Comparison of ENCODE assay signal across 26 cellular contexts in the genomic region with DNA sequence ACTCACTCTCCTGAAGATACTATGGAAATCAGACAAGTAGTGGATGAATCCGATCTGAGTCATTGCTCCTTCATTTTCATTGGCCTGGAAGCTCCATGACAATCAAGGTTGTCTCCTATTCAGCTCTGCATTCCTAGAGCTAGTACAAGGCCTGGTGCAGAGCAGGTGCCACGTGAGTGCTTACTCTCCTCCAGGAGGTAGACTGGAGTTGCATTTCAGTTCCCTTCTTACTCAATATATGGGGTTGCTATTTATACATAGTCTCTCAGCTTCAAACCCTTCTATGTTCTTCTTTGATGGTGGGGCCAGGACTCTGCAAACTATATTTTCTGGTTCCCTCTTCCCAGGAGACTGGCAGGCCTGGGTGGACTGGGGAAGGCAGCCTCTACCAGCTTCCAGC.
"Had no signal": no experiment of that assay in that cellular context is flagged by ENCODE, and none has a peak within 500 bp of the region (broad histone marks: within the 10 kb centered on the region; RNA-seq: fewer than 3 reads in every experiment).

No MANE protein-coding gene starts in this region.

- FAIRE-seq: colon, endothelial cell of umbilical vein, frontal cortex, islet of Langerhans, keratinocyte had no signal

- H3K9me3 ChIP-seq: esophagus squamous epithelium, heart right ventricle, left lung, lower lobe of right lung had no signal

- H3K4me1 ChIP-seq: esophagus squamous epithelium, heart right ventricle, left lung, lower lobe of right lung had no signal

- H3K4me3 ChIP-seq: coronary artery, dorsolateral prefrontal cortex, esophagus squamous epithelium, heart right ventricle, left lung, lower lobe of right lung had no signal

- H3K36me3 ChIP-seq: esophagus squamous epithelium, heart right ventricle, left lung, lower lobe of right lung had no signal

- DNase-seq: dermis blood vessel endothelial cell; dorsolateral prefrontal cortex; effector CD4-positive, alpha-beta T cell; effector memory CD4-positive, alpha-beta T cell; erythroblast; esophagus squamous epithelium; foreskin fibroblast; glutamatergic neuron; head of caudate nucleus; heart right ventricle; hippocampal formation; left cardiac atrium; left lung; left ventricle myocardium superior; lower lobe of right lung; mesenchymal stem cell; midbrain; naive thymus-derived CD4-positive, alpha-beta T cell had no signal

- ATAC-seq: esophagus mucosa; heart right ventricle; left cardiac atrium; left lung; left ventricle myocardium superior; lower lobe of right lung; naive thymus-derived CD4-positive, alpha-beta T cell had no signal

- H3K27ac ChIP-seq: coronary artery, dorsolateral prefrontal cortex, epithelial cell of prostate, esophagus squamous epithelium, heart right ventricle, left lung, lower lobe of right lung had no signal
